ENCODE assay signal across 2 cellular contexts in genomic region chr15:52857471-52857870, GRCh38.
TF ChIP-seq lines count a peak whose summit lies in the region.

No MANE protein-coding gene starts in this region.

TF ChIP-seq in SK-N-SH, 30 proteins besides CTCF, POLR2A, EP300 and RAD21 (continued from another document):
- TF ChIP-seq NFIC (IDR thresholded peaks at IDR 0.05; ENCODE audit: borderline replicate concordance) (no peak), CHD2 (IDR thresholded peaks at IDR 0.05; ENCODE audit: low read length, partially characterized antibody) (no peak), FOXM1 (IDR thresholded peaks at IDR 0.05; ENCODE audit: low read depth) (no peak), USF1 (IDR thresholded peaks at IDR 0.05; ENCODE audit: borderline replicate concordance, low read depth) (no peak), FOXJ3 (CRISPR knock-in tag; IDR thresholded peaks at IDR 0.05) (no peak), TCF12 (IDR thresholded peaks at IDR 0.05) (no peak), FOSL2 (IDR thresholded peaks at IDR 0.05; ENCODE audit: borderline replicate concordance, low read depth) (no peak), TEAD4 (IDR thresholded peaks at IDR 0.05; ENCODE audit: borderline replicate concordance, insufficient read depth) (no peak), SMC3 (IDR thresholded peaks at IDR 0.05; ENCODE audit: low read depth, low read length) (no peak), TAF1 (IDR thresholded peaks at IDR 0.05; ENCODE audit: borderline replicate concordance, low read depth, low read length) (no peak), EZH2phosphoT487 (IDR thresholded peaks at IDR 0.05; ENCODE audit: borderline replicate concordance, low read depth) (no peak), MAX (IDR thresholded peaks at IDR 0.05; ENCODE audit: low read depth) (no peak)

TF ChIP-seq in SK-N-SH treated with all-trans-retinoic acid at 6 μM for 48 hours, 23 proteins besides CTCF, POLR2A, EP300 and RAD21 (continued from another document):
- no peak for TF ChIP-seq PATZ1 (CRISPR knock-in tag; IDR thresholded peaks at IDR 0.05; ENCODE audit: borderline replicate concordance)
- TF ChIP-seq GLIS3 (CRISPR knock-in tag; IDR thresholded peaks at IDR 0.05): no peak
- no peak for TF ChIP-seq SNAI2 (CRISPR knock-in tag; IDR thresholded peaks at IDR 0.05)
- TF ChIP-seq ARNTL (CRISPR knock-in tag; IDR thresholded peaks at IDR 0.05; ENCODE audit: borderline replicate concordance, low read depth): no peak
- no peak for TF ChIP-seq ISL1 (CRISPR knock-in tag; IDR thresholded peaks at IDR 0.05)
- TF ChIP-seq ZNF565 (CRISPR knock-in tag; conservative IDR thresholded peaks at IDR 0.05; ENCODE audit: low read depth): no peak
- TF ChIP-seq TSHZ2 (CRISPR knock-in tag; IDR thresholded peaks at IDR 0.05): no peak
- TF ChIP-seq RARB (CRISPR knock-in tag; IDR thresholded peaks at IDR 0.05): no peak
- no peak for TF ChIP-seq ZFP3 (CRISPR knock-in tag; IDR thresholded peaks at IDR 0.05)
TF ChIP-seq in SK-N-SH treated with all-trans-retinoic acid at 6 μM for 48 hours: peak in this region for 0.
